Comparison of ENCODE assay signal across 1 cellular context in the genomic region with DNA sequence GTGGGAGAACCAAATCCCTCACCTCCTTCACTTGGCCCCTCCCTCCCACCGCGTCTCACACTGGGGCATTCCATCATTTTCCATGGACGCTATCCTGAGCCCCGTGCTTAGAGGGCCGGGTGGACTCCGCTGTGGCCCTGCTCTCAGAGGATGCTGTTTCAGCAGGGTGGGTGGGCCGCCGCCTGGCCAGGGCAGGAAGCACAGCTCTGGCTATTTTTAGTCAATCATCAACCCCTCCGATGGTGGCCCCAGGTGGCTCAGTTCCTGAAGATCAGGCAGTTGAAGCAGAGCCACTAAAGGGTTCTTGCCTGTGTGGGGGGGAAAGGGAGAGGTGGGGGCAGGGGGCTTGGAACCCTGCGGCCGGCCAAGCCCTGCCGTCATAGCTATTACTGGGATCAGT.
TF ChIP-seq lines count a peak whose summit lies in the region.

No MANE protein-coding gene starts in this region.

TF ChIP-seq in HCT116, 20 proteins besides CTCF, POLR2A, EP300 and RAD21:
- TF ChIP-seq EZH2phosphoT487 (IDR thresholded peaks at IDR 0.05; ENCODE audit: borderline replicate concordance) (no peak), FOSL1 (IDR thresholded peaks at IDR 0.05; ENCODE audit: low read depth) (no peak), EZH2 (IDR thresholded peaks at IDR 0.05) (no peak), TCF7L2 (IDR thresholded peaks at IDR 0.05; ENCODE audit: borderline replicate concordance, extremely low read depth, insufficient read depth, insufficient read length) (no peak), SP1 (IDR thresholded peaks at IDR 0.05; ENCODE audit: low read depth) (no peak), ZFX (IDR thresholded peaks at IDR 0.05) (no peak), ELF1 (IDR thresholded peaks at IDR 0.05; ENCODE audit: borderline replicate concordance, low read depth) (no peak), SIN3A (IDR thresholded peaks at IDR 0.05; ENCODE audit: low read depth) (no peak)
- TF ChIP-seq, protein P1, sequence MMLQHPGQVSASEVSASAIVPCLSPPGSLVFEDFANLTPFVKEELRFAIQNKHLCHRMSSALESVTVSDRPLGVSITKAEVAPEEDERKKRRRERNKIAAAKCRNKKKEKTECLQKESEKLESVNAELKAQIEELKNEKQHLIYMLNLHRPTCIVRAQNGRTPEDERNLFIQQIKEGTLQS (IDR thresholded peaks at IDR 0.05): no peak
- TF ChIP-seq, protein P2, sequence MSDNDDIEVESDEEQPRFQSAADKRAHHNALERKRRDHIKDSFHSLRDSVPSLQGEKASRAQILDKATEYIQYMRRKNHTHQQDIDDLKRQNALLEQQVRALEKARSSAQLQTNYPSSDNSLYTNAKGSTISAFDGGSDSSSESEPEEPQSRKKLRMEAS (IDR thresholded peaks at IDR 0.05): no peak
- TF ChIP-seq, protein P3, sequence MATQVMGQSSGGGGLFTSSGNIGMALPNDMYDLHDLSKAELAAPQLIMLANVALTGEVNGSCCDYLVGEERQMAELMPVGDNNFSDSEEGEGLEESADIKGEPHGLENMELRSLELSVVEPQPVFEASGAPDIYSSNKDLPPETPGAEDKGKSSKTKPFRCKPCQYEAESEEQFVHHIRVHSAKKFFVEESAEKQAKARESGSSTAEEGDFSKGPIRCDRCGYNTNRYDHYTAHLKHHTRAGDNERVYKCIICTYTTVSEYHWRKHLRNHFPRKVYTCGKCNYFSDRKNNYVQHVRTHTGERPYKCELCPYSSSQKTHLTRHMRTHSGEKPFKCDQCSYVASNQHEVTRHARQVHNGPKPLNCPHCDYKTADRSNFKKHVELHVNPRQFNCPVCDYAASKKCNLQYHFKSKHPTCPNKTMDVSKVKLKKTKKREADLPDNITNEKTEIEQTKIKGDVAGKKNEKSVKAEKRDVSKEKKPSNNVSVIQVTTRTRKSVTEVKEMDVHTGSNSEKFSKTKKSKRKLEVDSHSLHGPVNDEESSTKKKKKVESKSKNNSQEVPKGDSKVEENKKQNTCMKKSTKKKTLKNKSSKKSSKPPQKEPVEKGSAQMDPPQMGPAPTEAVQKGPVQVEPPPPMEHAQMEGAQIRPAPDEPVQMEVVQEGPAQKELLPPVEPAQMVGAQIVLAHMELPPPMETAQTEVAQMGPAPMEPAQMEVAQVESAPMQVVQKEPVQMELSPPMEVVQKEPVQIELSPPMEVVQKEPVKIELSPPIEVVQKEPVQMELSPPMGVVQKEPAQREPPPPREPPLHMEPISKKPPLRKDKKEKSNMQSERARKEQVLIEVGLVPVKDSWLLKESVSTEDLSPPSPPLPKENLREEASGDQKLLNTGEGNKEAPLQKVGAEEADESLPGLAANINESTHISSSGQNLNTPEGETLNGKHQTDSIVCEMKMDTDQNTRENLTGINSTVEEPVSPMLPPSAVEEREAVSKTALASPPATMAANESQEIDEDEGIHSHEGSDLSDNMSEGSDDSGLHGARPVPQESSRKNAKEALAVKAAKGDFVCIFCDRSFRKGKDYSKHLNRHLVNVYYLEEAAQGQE (IDR thresholded peaks at IDR 0.05; ENCODE audit: low read depth): no peak
